Comparison of ENCODE assay signal across 13 cellular contexts in the genomic region with DNA sequence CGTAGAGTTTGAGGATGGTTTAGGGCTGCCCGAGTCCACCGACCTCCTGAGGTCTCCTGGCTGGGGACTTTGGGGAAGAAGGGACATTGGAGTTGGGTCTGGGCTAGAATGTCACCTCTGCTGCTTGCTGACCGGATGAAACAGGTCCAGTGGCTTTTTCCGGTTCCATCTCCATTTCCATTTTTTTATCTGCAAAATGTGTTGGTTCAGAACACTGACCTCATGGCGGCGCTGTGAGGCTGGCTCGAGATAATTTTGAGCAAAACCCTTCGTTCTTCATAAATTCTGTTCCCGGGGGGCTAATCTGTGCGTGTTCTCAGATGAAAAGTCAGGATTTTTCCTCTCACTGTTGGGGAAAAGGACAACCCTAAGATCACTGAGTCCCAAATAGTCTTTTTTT. TPM values are rescaled to one million over a fixed set of nuclear protein-coding genes. Genes with fewer than 3 reads are reported as not detected.
DNase-seq lines count a peak whose midpoint lies in the region; ATAC-seq, FAIRE-seq and TF ChIP-seq lines count a peak whose summit lies in the region.
"Had no signal": no experiment of that assay in that cellular context is flagged by ENCODE, and none has a peak within 500 bp of the region (broad histone marks: within the 10 kb centered on the region; RNA-seq: fewer than 3 reads in every experiment).

No MANE protein-coding gene starts in this region.

- H3K4me2 ChIP-seq in MM.1S (ENCODE audit: low read depth, low read length), result no peak overlapping the region
- no peak overlapping the region for H3K4me2 ChIP-seq in endothelial cell of umbilical vein (ENCODE audit: insufficient read depth, low read length)

- H3K36me3 Mint-ChIP-seq in MCF 10A (ENCODE audit: insufficient read depth, unreplicated experiment), result peaks cover 2% of the 10 kb centered on the region
- H3K36me3 Mint-ChIP-seq: CD4-positive, alpha-beta memory T cell had no signal

- POLR2A ChIA-PET in MCF 10A (lab: Yijun Ruan, JAX), result no interaction called here
- POLR2A ChIA-PET in endothelial cell of umbilical vein (lab: Charles Lee), result no interaction called here

- no peak overlapping the region for H3K4me3 ChIP-seq in MM.1S (ENCODE audit: low read length)
- no peak overlapping the region for H3K4me3 ChIP-seq in endothelial cell of umbilical vein (replicated peaks in 1 of 3; ENCODE audit: insufficient read depth in 1 of 3, low read depth in 1 of 3, low read length in 3 of 3)
- H3K4me3 ChIP-seq in gastrocnemius medialis, result no peak overlapping the region
- H3K4me3 ChIP-seq: right atrium auricular region had no signal

- ATAC-seq in gastrocnemius medialis, result no peak
- no peak for ATAC-seq in HG03139 (IDR thresholded peaks at IDR 0.05; ENCODE audit: unreplicated experiment)
- no peak for ATAC-seq in HG02588 (IDR thresholded peaks at IDR 0.05; ENCODE audit: unreplicated experiment)

- in situ Hi-C loops in T47D (cut with HindIII; ENCODE audit: low pct_unique_long_range_greater_than_20kb, low sequenced_read_pairs) (no loop called here), gastrocnemius medialis (cut with MboI; ENCODE audit: low sequenced_read_pairs in 4 of 4) (loop anchor here in 3 of 4 donors (10.0 to 25.0 kb wide), 2 partner anchors 380 to 383 kb away; no protein-coding TSS in a partner anchor)

- H3K9me2 ChIP-seq in MM.1S (replicated peaks; ENCODE audit: insufficient read depth, low read length), result no peaks in the 10 kb centered on the region

- H3K27me3 ChIP-seq in MM.1S (replicated peaks; ENCODE audit: insufficient read depth, low read length) (no peaks in the 10 kb centered on the region), endothelial cell of umbilical vein (ENCODE audit: control insufficient read depth in 2 of 2, insufficient read depth in 2 of 2, low read length in 2 of 2) (no peaks in the 10 kb centered on the region), gastrocnemius medialis (no peaks in the 10 kb centered on the region)
- H3K27me3 ChIP-seq: right atrium auricular region had no signal

- BruUV-seq in MCF 10A (replicated peaks; lab: Mats Ljungman, UMichigan), result no TSS peak
- no TSS peak for BruUV-seq in endothelial cell of umbilical vein (replicated peaks; lab: Mats Ljungman, UMichigan)

- FAIRE-seq in endothelial cell of umbilical vein (lab: Jason Lieb, UNC), result no peak

- TF ChIP-seq CTCF in MCF 10A (IDR thresholded peaks at IDR 0.05; ENCODE audit: unreplicated experiment) (no peak), MM.1S (IDR thresholded peaks at IDR 0.05; ENCODE audit: low read length) (peak; percentile 9; the same call in 1 of the 2 replicates), endothelial cell of umbilical vein (IDR thresholded peaks at IDR 0.05; ENCODE audit: extremely low read depth in 1 of 2, insufficient read depth in 1 of 2, low read depth in 1 of 2, low read length in 2 of 2) (peak; percentile 18 to 37), gastrocnemius medialis (IDR thresholded peaks at IDR 0.05 in 4 of 5, conservative IDR thresholded peaks at IDR 0.05 in 1 of 5) (no peak)

- H3K9me3 ChIP-seq in MM.1S (replicated peaks; ENCODE audit: insufficient read depth, low read length) (no peaks in the 10 kb centered on the region), endothelial cell of umbilical vein (replicated peaks; ENCODE audit: control insufficient read depth, insufficient read depth, low read length) (no peaks in the 10 kb centered on the region), gastrocnemius medialis (no peaks in the 10 kb centered on the region)
- H3K9me3 ChIP-seq: right atrium auricular region had no signal

- H3K27me3 Mint-ChIP-seq in MCF 10A (ENCODE audit: insufficient read depth, unreplicated experiment), result no peaks in the 10 kb centered on the region

- H3K9ac ChIP-seq in MM.1S (ENCODE audit: low read length) (no peak overlapping the region), endothelial cell of umbilical vein (replicated peaks; ENCODE audit: extremely low read depth, insufficient read depth, low read length) (no peak overlapping the region)

- no peak overlapping the region for H3K27ac ChIP-seq in MM.1S (ENCODE audit: low read length)
- no peak overlapping the region for H3K27ac ChIP-seq in endothelial cell of umbilical vein (ENCODE audit: insufficient read depth, low read depth, low read length)
- H3K27ac ChIP-seq in gastrocnemius medialis, result peak overlapping the region; percentile 71 to 85 (median 78)

- no peaks in the 10 kb centered on the region for H3K4me1 ChIP-seq in MM.1S (ENCODE audit: low read length)
- H3K4me1 ChIP-seq in endothelial cell of umbilical vein (ENCODE audit: control insufficient read depth, extremely low read depth, insufficient read depth, low read length), result no peaks in the 10 kb centered on the region
- H3K4me1 ChIP-seq in gastrocnemius medialis, result peaks cover 24 to 26% of the 10 kb centered on the region in 2 donors

- H3K4me3 Mint-ChIP-seq in MCF 10A (ENCODE audit: unreplicated experiment), result no peak overlapping the region
- H3K4me3 Mint-ChIP-seq: CD4-positive, alpha-beta memory T cell had no signal

- dilution Hi-C loops in endothelial cell of umbilical vein (cut with MboI; ENCODE audit: extremely low pct_ligation_motif_present, low sequenced_read_pairs), result no loop called here

- H3K36me3 ChIP-seq in MM.1S (replicated peaks; ENCODE audit: insufficient read depth, low read length) (no peaks in the 10 kb centered on the region), endothelial cell of umbilical vein (ENCODE audit: control insufficient read depth in 2 of 2, extremely low read depth in 1 of 2, insufficient read depth in 2 of 2, low read length in 2 of 2) (no peaks in the 10 kb centered on the region), gastrocnemius medialis (no peaks in the 10 kb centered on the region)
- H3K36me3 ChIP-seq: right atrium auricular region had no signal

- DNase-seq in T47D (ENCODE audit: low read depth in 1 of 2, low spot score in 1 of 2) (peak; percentile 49 to 71), MCF 10A (ENCODE audit: unreplicated experiment) (no peak), MM.1S (no peak), endothelial cell of umbilical vein (ENCODE audit: low read depth, low spot score) (no peak), gastrocnemius medialis (no peak), midbrain (lab: John Stamatoyannopoulos, UW) (no peak)
- DNase-seq: CD4-positive, alpha-beta memory T cell; NCI-H1436 had no signal

- no peaks in the 10 kb centered on the region for H3K79me2 ChIP-seq in MM.1S (ENCODE audit: low read length)
- no peaks in the 10 kb centered on the region for H3K79me2 ChIP-seq in endothelial cell of umbilical vein (ENCODE audit: control insufficient read depth, insufficient read depth, low read length)

- no peak for TF ChIP-seq POLR2A in endothelial cell of umbilical vein (IDR thresholded peaks at IDR 0.05; ENCODE audit: low read depth, low read length)
- TF ChIP-seq POLR2A in gastrocnemius medialis (IDR thresholded peaks at IDR 0.05), result no peak

- H3F3A ChIP-seq in MM.1S (ENCODE audit: insufficient read depth, low read length), result no peaks in the 10 kb centered on the region

- intact Hi-C loops in MCF 10A (cut with micrococcal nuclease) (loop anchor here (10.0 kb wide), 1 partner anchor 243 kb away; no protein-coding TSS in a partner anchor), endothelial cell of umbilical vein (cut with micrococcal nuclease) (no loop called here), gastrocnemius medialis (cut with DNase I; ENCODE audit: low total_unique reads) (no loop called here)

- H2AFZ ChIP-seq in MM.1S (ENCODE audit: low read length) (no peak overlapping the region), endothelial cell of umbilical vein (ENCODE audit: low read depth, low read length) (no peak overlapping the region)

- no peak overlapping the region for H3K27ac Mint-ChIP-seq in MCF 10A (ENCODE audit: low read depth, unreplicated experiment)
- H3K27ac Mint-ChIP-seq: CD4-positive, alpha-beta memory T cell had no signal

- CTCF ChIA-PET in MCF 10A (lab: Yijun Ruan, JAX) (interaction anchor here (0.6 to 1.9 kb wide), 2 partner anchors 35 to 37 kb away, joined by 4 to 12 read pairs; no protein-coding TSS in a partner anchor), endothelial cell of umbilical vein (lab: Charles Lee) (interaction anchor here (1.1 to 2.2 kb wide), 2 partner anchors 11 to 382 kb away, joined by 3 to 6 read pairs; no protein-coding TSS in a partner anchor)

- no peaks in the 10 kb centered on the region for H3K9me1 ChIP-seq in endothelial cell of umbilical vein (replicated peaks; ENCODE audit: control insufficient read depth, extremely low read depth, insufficient read depth, low read length)

- H4K20me1 ChIP-seq in MM.1S (ENCODE audit: insufficient read depth, low read length) (no peaks in the 10 kb centered on the region), endothelial cell of umbilical vein (replicated peaks; ENCODE audit: control insufficient read depth, extremely low read depth, insufficient read depth, low read length) (no peaks in the 10 kb centered on the region)

- peaks cover 19% of the 10 kb centered on the region for H3K4me1 Mint-ChIP-seq in MCF 10A (ENCODE audit: insufficient read depth, unreplicated experiment)

- no peaks in the 10 kb centered on the region for H3K9me3 Mint-ChIP-seq in MCF 10A (ENCODE audit: unreplicated experiment)
- H3K9me3 Mint-ChIP-seq: CD4-positive, alpha-beta memory T cell had no signal

TF ChIP-seq in endothelial cell of umbilical vein, 7 proteins besides CTCF, POLR2A, EP300 and RAD21 (continues in another document):
- TF ChIP-seq FOS (IDR thresholded peaks at IDR 0.05; ENCODE audit: borderline replicate concordance, insufficient read depth, low read length) (no peak), POLR2AphosphoS5 (IDR thresholded peaks at IDR 0.05; ENCODE audit: insufficient read depth, low read depth, low read length) (no peak), MYC (IDR thresholded peaks at IDR 0.05; ENCODE audit: low read depth, low read length) (no peak), EZH2 (IDR thresholded peaks at IDR 0.05; ENCODE audit: borderline replicate concordance, low read depth, low read length, severe bottlenecking) (no peak), GATA2 (IDR thresholded peaks at IDR 0.05; ENCODE audit: insufficient read depth, insufficient read length, low read depth, low read length) (no peak)
- TF ChIP-seq, protein P1, sequence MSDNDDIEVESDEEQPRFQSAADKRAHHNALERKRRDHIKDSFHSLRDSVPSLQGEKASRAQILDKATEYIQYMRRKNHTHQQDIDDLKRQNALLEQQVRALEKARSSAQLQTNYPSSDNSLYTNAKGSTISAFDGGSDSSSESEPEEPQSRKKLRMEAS (IDR thresholded peaks at IDR 0.05; ENCODE audit: insufficient read depth, insufficient read length), result no peak

RNA-seq across cellular contexts. Expression of a gene that starts 11.7 kb away (rescaled TPM):
- total RNA-seq in MCF 10A (2022) (not detected in 2 replicates), endothelial cell of umbilical vein (0.93 TPM in 1 of 2 replicates, not detected in the other), gastrocnemius medialis (1,000 to 10,000 TPM in 3 of 4 donors, 100 to 1,000 TPM in 1; 817 to 5,649 (median 2,775) TPM)
- not detected in 2 replicates for polyA plus RNA-seq in endothelial cell of umbilical vein
- 0.08 and 0.18 TPM in 2 replicates for polyA plus RNA-seq in endothelial cell of umbilical vein (2011; cell fraction: cytosol; rRNA removed)
- not detected in 2 replicates for polyA plus RNA-seq in endothelial cell of umbilical vein (2011; cell fraction: nucleus; rRNA removed)
- polyA plus RNA-seq in endothelial cell of umbilical vein (2012), result 0.31 TPM in 1 of 2 replicates, not detected in the other
- not detected in 2 replicates for polyA minus RNA-seq in endothelial cell of umbilical vein
- not detected for polyA minus RNA-seq in endothelial cell of umbilical vein (2011; cell fraction: cytosol; rRNA and poly(A)+ RNA removed)
- not detected in 2 replicates for polyA minus RNA-seq in endothelial cell of umbilical vein (2011; cell fraction: nucleus; rRNA and poly(A)+ RNA removed)
- total RNA-seq: CD4-positive, alpha-beta memory T cell; H4; liver had no signal
- polyA plus RNA-seq: CD4-positive, alpha-beta memory T cell had no signal

Comparison
In these comparisons a context has a peak if more than half of its experiments do, and no peak if none do; other contexts are left out.
1. DNase-seq: peak in T47D (2 of 2); none in MCF 10A (single experiment), MM.1S (single experiment), endothelial cell of umbilical vein (single experiment), gastrocnemius medialis (0 of 2) and midbrain (single experiment).
2. CTCF ChIP-seq: peak in MM.1S (single experiment) and endothelial cell of umbilical vein (2 of 2); none in MCF 10A (single experiment) and gastrocnemius medialis (0 of 5).
3. H3K27ac ChIP-seq: peak in gastrocnemius medialis (4 of 4); none in MM.1S (single experiment) and endothelial cell of umbilical vein (single experiment).
4. RNA of a gene that starts 11.7 kb away (total RNA-seq): 817 to 5,649 TPM in gastrocnemius medialis; 0.93 TPM in endothelial cell of umbilical vein and not detected in MCF 10A; every median in the first group is over 100 times any median in the second.